Comparison of ENCODE assay signal across 1 cellular context in genomic region chr12:109464642-109465351, GRCh38.
TF ChIP-seq lines count a peak whose summit lies in the region.

No MANE protein-coding gene starts in this region.

TF ChIP-seq in GM23338, 12 proteins besides CTCF, POLR2A, EP300 and RAD21 (continued from another document):
- TF ChIP-seq ZNF462 (CRISPR knock-in tag; IDR thresholded peaks at IDR 0.05) (no peak), CREB1 (CRISPR knock-in tag; IDR thresholded peaks at IDR 0.05; ENCODE audit: low read depth) (no peak), ZNF331 (CRISPR knock-in tag; IDR thresholded peaks at IDR 0.05; ENCODE audit: low read depth) (no peak)
